In the genomic region with DNA sequence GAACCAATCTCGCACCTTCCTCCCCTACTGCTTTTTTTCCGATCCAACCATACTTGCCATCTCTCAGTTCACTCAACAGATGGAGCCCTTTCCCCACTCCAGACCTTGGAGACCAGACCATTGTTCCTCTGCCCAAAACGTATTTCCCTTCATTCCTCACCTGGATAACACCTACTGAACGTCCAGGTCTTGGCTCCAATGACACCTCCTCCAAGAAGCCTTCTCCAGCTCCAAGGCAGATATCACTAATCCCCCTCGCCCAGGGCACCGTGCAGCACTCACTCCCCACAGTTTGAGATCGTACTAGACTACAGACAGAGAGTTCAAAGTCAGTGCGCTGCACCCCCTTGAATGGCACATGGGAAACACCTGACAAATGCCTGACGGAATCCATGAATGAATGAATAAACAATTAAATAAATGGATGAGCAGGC, we compare ENCODE assay signal across 8 cellular contexts. TPM values are rescaled to one million over a fixed set of nuclear protein-coding genes. Genes with fewer than 3 reads are reported as not detected.
A peak's percentile ranks its signal among the peaks of the same experiment; 100 is the strongest.
DNase-seq lines count a peak whose midpoint lies in the region; ATAC-seq and TF ChIP-seq lines count a peak whose summit lies in the region.

No MANE protein-coding gene starts in this region.

- no peak overlapping the region for H3K27ac ChIP-seq in KMS-11
- H3K27ac ChIP-seq in RWPE2 (ENCODE audit: poor library complexity, severe bottlenecking) = no peak overlapping the region

- peak; percentile 43 for TF ChIP-seq CTCF in KMS-11 (conservative IDR thresholded peaks at IDR 0.05; ENCODE audit: low read depth, low read length)
- peak; percentile 79 for TF ChIP-seq CTCF in RWPE2 (IDR thresholded peaks at IDR 0.05; ENCODE audit: poor library complexity, severe bottlenecking)
- TF ChIP-seq CTCF in fibroblast of the aortic adventitia (IDR thresholded peaks at IDR 0.05; ENCODE audit: insufficient read depth, low read length) = peak; percentile 85

- ATAC-seq in RWPE2 (ENCODE audit: low read depth) (peak; percentile 64), GM21423 (IDR thresholded peaks at IDR 0.05; ENCODE audit: unreplicated experiment) (no peak)

- peak; percentile 6 for DNase-seq in NCI-H2029 treated with DMSO at 0.1 percent for 48 hours (lab: John Stamatoyannopoulos, UW)
- no peak for DNase-seq in NCI-H2029 (lab: John Stamatoyannopoulos, UW)
- DNase-seq in RWPE2 (ENCODE audit: low spot score) = no peak
- peak; percentile 50 for DNase-seq in fibroblast of the aortic adventitia (ENCODE audit: low read depth)
- DNase-seq in renal cortical epithelial cell (ENCODE audit: low read depth) = peak; percentile 29
- DNase-seq in GOT3 (lab: John Stamatoyannopoulos, UW) = no peak

- H3K27me3 ChIP-seq in KMS-11 (ENCODE audit: insufficient read depth, low read depth) = no peaks in the 10 kb centered on the region
- no peaks in the 10 kb centered on the region for H3K27me3 ChIP-seq in RWPE2 (ENCODE audit: insufficient read depth, poor library complexity, severe bottlenecking)

- H3K4me1 ChIP-seq in KMS-11 (ENCODE audit: low read depth, poor library complexity, severe bottlenecking) (no peaks in the 10 kb centered on the region), RWPE2 (ENCODE audit: insufficient read depth, poor library complexity, severe bottlenecking) (no peaks in the 10 kb centered on the region)

- no peak overlapping the region for H3K4me2 ChIP-seq in KMS-11

- no peak overlapping the region for H2AFZ ChIP-seq in KMS-11 (ENCODE audit: low read depth)

- H3K9me3 ChIP-seq in RWPE2 (ENCODE audit: severe bottlenecking) = no peaks in the 10 kb centered on the region

- no peak overlapping the region for H3K9ac ChIP-seq in KMS-11

- H3K36me3 ChIP-seq in KMS-11 (ENCODE audit: insufficient read depth) = no peaks in the 10 kb centered on the region
- H3K36me3 ChIP-seq in RWPE2 (ENCODE audit: low read depth) = no peaks in the 10 kb centered on the region

- no peak overlapping the region for H3K4me3 ChIP-seq in KMS-11 (IDR thresholded peaks at IDR 0.05; ENCODE audit: insufficient read depth, low read depth, low read length)
- no peak overlapping the region for H3K4me3 ChIP-seq in RWPE2 (ENCODE audit: severe bottlenecking)
- H3K4me3 ChIP-seq in fibroblast of the aortic adventitia (ENCODE audit: low read depth, low read length) = no peak overlapping the region

- H4K20me1 ChIP-seq in KMS-11 (ENCODE audit: insufficient read depth) = no peaks in the 10 kb centered on the region

- H3K79me2 ChIP-seq in KMS-11 (ENCODE audit: insufficient read depth, low read depth) = peaks cover 11% of the 10 kb centered on the region; the same call in 1 of the 2 replicates

RNA-seq across cellular contexts. Expression of a gene that starts 47.1 kb away (rescaled TPM):
- total RNA-seq in fibroblast of the aortic adventitia (ENCODE audit: low replicate concordance) (9.9 and 22.3 TPM in 2 replicates), renal cortical epithelial cell (7.8 and 22.0 TPM in 2 replicates)

Comparison
In these comparisons a context has a peak if more than half of its experiments do, and no peak if none do; other contexts are left out.
1. DNase-seq: peak in NCI-H2029 treated with DMSO at 0.1 percent for 48 hours (single experiment), fibroblast of the aortic adventitia (single experiment) and renal cortical epithelial cell (single experiment); none in NCI-H2029 (single experiment), RWPE2 (single experiment) and GOT3 (single experiment).
2. Peak in every context shown above with its lines, with median percentiles within 50 percentile points of each other: CTCF ChIP-seq.